In the genomic region with DNA sequence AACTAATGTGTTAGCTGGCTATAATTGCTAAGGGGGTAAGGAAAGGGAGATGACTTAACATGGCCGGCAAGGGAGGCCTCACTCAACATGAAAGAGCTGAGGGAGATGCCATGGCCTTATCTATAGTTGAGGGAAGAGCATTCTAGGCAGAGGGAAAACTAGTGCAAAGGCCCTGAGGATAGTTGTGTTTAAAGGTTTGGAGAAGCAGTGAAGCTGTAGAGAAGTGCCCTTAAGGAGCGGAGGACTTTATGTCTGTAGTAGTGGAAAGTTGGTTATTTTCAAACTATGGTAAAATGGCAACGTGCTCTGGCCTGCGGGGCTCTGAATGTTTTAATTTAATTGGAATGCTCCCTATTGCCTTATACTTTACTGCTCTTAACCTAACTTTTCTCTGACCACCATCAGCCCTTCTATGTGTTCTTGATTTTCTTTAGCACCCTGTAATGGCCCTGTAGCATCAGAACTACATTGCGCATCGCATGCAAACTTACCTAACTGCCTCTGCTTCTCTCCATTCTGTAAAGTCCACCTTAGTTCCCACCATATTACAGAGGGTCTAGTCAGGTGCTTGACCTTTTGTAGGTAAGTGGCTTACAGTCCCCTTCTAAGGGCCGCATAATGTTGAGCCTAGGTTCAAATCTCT, we compare ENCODE assay signal across 1 cellular context.
TF ChIP-seq lines count a peak whose summit lies in the region.

No MANE protein-coding gene starts in this region.

TF ChIP-seq in HepG2, 621 proteins besides CTCF, POLR2A, EP300 and RAD21:
- TF ChIP-seq ZKSCAN5 (CRISPR knock-in tag; IDR thresholded peaks at IDR 0.05) (no peak), PAF1 (CRISPR knock-in tag; IDR thresholded peaks at IDR 0.05) (0 out of 2 replicates have a peak, but pooled peaks have one; percentile 10), ISL2 (CRISPR knock-in tag; IDR thresholded peaks at IDR 0.05) (no peak), RBM22 (optimal IDR thresholded peaks at IDR 0.05; ENCODE audit: low read length) (peak; percentile 65), POLR2G (IDR thresholded peaks at IDR 0.05; ENCODE audit: low read depth, low read length) (peak; percentile 59), AGO2 (optimal IDR thresholded peaks at IDR 0.05; ENCODE audit: low read depth, low read length) (peak; percentile 39), MTA1 (CRISPR knock-in tag; IDR thresholded peaks at IDR 0.05; ENCODE audit: borderline replicate concordance) (no peak), RBFOX2 (IDR thresholded peaks at IDR 0.05; ENCODE audit: low read depth, low read length) (peak; percentile 69), KDM6A (CRISPR knock-in tag; IDR thresholded peaks at IDR 0.05; ENCODE audit: low read depth) (no peak)
